12 cellular contexts compared by ENCODE assay signal in genomic region chr4:25702848-25703247, GRCh38. TPM values are rescaled to one million over a fixed set of nuclear protein-coding genes. Genes with fewer than 3 reads are reported as not detected.
DNase-seq lines count a peak whose midpoint lies in the region; ATAC-seq, FAIRE-seq and TF ChIP-seq lines count a peak whose summit lies in the region.
"Had no signal": no experiment of that assay in that cellular context is flagged by ENCODE, and none has a peak within 500 bp of the region (broad histone marks: within the 10 kb centered on the region; RNA-seq: fewer than 3 reads in every experiment).

No MANE protein-coding gene starts in this region.

- no peak overlapping the region for H3K4me3 ChIP-seq in H1 (ENCODE audit: extremely low read depth in 1 of 4, insufficient read depth in 2 of 4, low read depth in 3 of 4, low read length in 4 of 4)

- no peak for TF ChIP-seq POLR2A in H1 (IDR thresholded peaks at IDR 0.05; ENCODE audit: control extremely low read depth in 1 of 2, low read depth in 2 of 2, low read length in 2 of 2)

- no peaks in the 10 kb centered on the region for H3K9me3 ChIP-seq in H1 (ENCODE audit: insufficient read depth in 2 of 2, low read depth in 1 of 2, low read length in 1 of 2)

- H3K23me2 ChIP-seq in H1 (ENCODE audit: low read depth, low read length), result no peaks in the 10 kb centered on the region

- H2BK15ac ChIP-seq in H1 (ENCODE audit: low read length), result no peak overlapping the region

- POLR2A ChIA-PET in H1 (lab: Charles Lee; ENCODE audit: partially characterized antibody), result no interaction called here

- H3K56ac ChIP-seq in H1 (replicated peaks; ENCODE audit: insufficient read length, low read depth, low read length), result no peak overlapping the region

- no peaks in the 10 kb centered on the region for H3K79me1 ChIP-seq in H1 (ENCODE audit: low read depth, low read length)

- no peak overlapping the region for H2BK120ac ChIP-seq in H1 (replicated peaks; ENCODE audit: low read depth, low read length)

- no peaks in the 10 kb centered on the region for H3K4me1 Mint-ChIP-seq in stimulated activated naive B cell treated with anti-CD40 and anti-IgM and Interleukin-4, amounts not matched to agents 10 μg/mL and 1 μg/mL and 100 μg/mL, for 72 hours
- H3K4me1 Mint-ChIP-seq: activated B cell treated with CpG ODN at 0.5 μM for 24 hours; activated naive CD4-positive, alpha-beta T cell treated with anti-CD3 and anti-CD28 coated beads, Interleukin-2, amount 50 U/mL, for 24 hours had no signal

- no peak overlapping the region for H3K27ac Mint-ChIP-seq in stimulated activated naive B cell treated with anti-CD40 and anti-IgM and Interleukin-4, amounts not matched to agents 10 μg/mL and 1 μg/mL and 100 μg/mL, for 72 hours
- H3K27ac Mint-ChIP-seq: activated B cell treated with CpG ODN at 0.5 μM for 24 hours; activated naive CD4-positive, alpha-beta T cell treated with anti-CD3 and anti-CD28 coated beads, Interleukin-2, amount 50 U/mL, for 24 hours had no signal

- H3K23ac ChIP-seq in H1 (ENCODE audit: insufficient read length), result no peak overlapping the region

- no peak overlapping the region for H3K4ac ChIP-seq in H1 (replicated peaks; ENCODE audit: insufficient read length, low read depth, low read length)

- TF ChIP-seq CTCF in H1 (IDR thresholded peaks at IDR 0.05; ENCODE audit: control extremely low read depth in 1 of 3, insufficient read depth in 1 of 3, low read depth in 1 of 3, low read length in 3 of 3), result peak in 1 of 3 experiments; percentile 24; a peak in 1 of 4 replicates

- peaks cover 1 to 4% of the 10 kb centered on the region in 2 donors for H3K36me3 Mint-ChIP-seq in stimulated activated naive B cell treated with anti-CD40 and anti-IgM and Interleukin-4, amounts not matched to agents 10 μg/mL and 1 μg/mL and 100 μg/mL, for 72 hours
- H3K36me3 Mint-ChIP-seq: activated naive CD4-positive, alpha-beta T cell treated with anti-CD3 and anti-CD28 coated beads, Interleukin-2, amount 50 U/mL, for 24 hours had no signal

- H3K9me3 Mint-ChIP-seq in stimulated activated naive B cell treated with anti-CD40 and anti-IgM and Interleukin-4, amounts not matched to agents 10 μg/mL and 1 μg/mL and 100 μg/mL, for 72 hours, result no peaks in the 10 kb centered on the region
- H3K9me3 Mint-ChIP-seq: activated B cell treated with CpG ODN at 0.5 μM for 24 hours; activated naive CD4-positive, alpha-beta T cell treated with anti-CD3 and anti-CD28 coated beads, Interleukin-2, amount 50 U/mL, for 24 hours had no signal

- H2AFZ ChIP-seq in H1 (ENCODE audit: low read length), result no peak overlapping the region

- no peak overlapping the region for H3K9ac ChIP-seq in H1 (replicated peaks in 1 of 4; ENCODE audit: extremely low read depth in 1 of 4, low read depth in 3 of 4, low read length in 3 of 4)

- H3K27me3 Mint-ChIP-seq in stimulated activated naive B cell treated with anti-CD40 and anti-IgM and Interleukin-4, amounts not matched to agents 10 μg/mL and 1 μg/mL and 100 μg/mL, for 72 hours, result peaks cover 2% of the 10 kb centered on the region in 2 donors
- H3K27me3 Mint-ChIP-seq: activated B cell treated with CpG ODN at 0.5 μM for 24 hours; activated naive CD4-positive, alpha-beta T cell treated with anti-CD3 and anti-CD28 coated beads, Interleukin-2, amount 50 U/mL, for 24 hours had no signal

- H2AK5ac ChIP-seq in H1 (ENCODE audit: low read depth, low read length), result no peak overlapping the region

- FAIRE-seq in H1 (lab: Jason Lieb, UNC), result no peak

- H4K8ac ChIP-seq in H1 (ENCODE audit: extremely low read depth, insufficient read depth, low read length), result no peak overlapping the region

- no peaks in the 10 kb centered on the region for H3K79me2 ChIP-seq in H1 (ENCODE audit: control insufficient read depth in 1 of 2, insufficient read depth in 2 of 2, low read length in 2 of 2)

- DNase-seq in G401 (ENCODE audit: low spot score), result peak; percentile 94
- peak; percentile 6 for DNase-seq in NCI-H2107 (lab: John Stamatoyannopoulos, UW)
- no peak for DNase-seq in H1 (ENCODE audit: low read depth in 1 of 2, low spot score in 2 of 2)
- peak; percentile 76 for DNase-seq in myocyte (ENCODE audit: low read depth)
- no peak for DNase-seq in stimulated activated naive CD4-positive, alpha-beta T cell (lab: John Stamatoyannopoulos, UW)
- no peak for DNase-seq in stimulated activated naive B cell treated with anti-CD40 and anti-IgM and Interleukin-4, amounts not matched to agents 10 μg/mL and 1 μg/mL and 100 μg/mL, for 72 hours
- DNase-seq in activated effector memory CD4-positive, alpha-beta T cell treated with anti-CD3 and anti-CD28 coated beads, Interleukin-2, amount 50 U/mL, for 16 hours, result no peak
- DNase-seq: activated B cell treated with CpG ODN at 0.5 μM for 24 hours had no signal

- H3K4me2 ChIP-seq in H1 (ENCODE audit: insufficient read depth in 1 of 2, low read depth in 2 of 2, low read length in 2 of 2), result no peak overlapping the region

- WGBS in H1 (ENCODE audit: extremely low coverage in 1 of 2, insufficient coverage in 1 of 2, insufficient read length in 1 of 2, insufficient replicate concordance in 2 of 2, low coverage in 1 of 2, low lambda C conversion rate in 2 of 2, missing lambda C conversion rate in 1 of 2), 2 experiments, result 83% methylated on average over 5 of the region's 5 CpGs; no CpG with 5 or more reads in 1 of the 2 experiments

- no peak overlapping the region for H2BK12ac ChIP-seq in H1 (ENCODE audit: low read depth, low read length)

- H3K4me3 Mint-ChIP-seq in stimulated activated naive B cell treated with anti-CD40 and anti-IgM and Interleukin-4, amounts not matched to agents 10 μg/mL and 1 μg/mL and 100 μg/mL, for 72 hours, result no peak overlapping the region
- H3K4me3 Mint-ChIP-seq: activated B cell treated with CpG ODN at 0.5 μM for 24 hours; activated naive CD4-positive, alpha-beta T cell treated with anti-CD3 and anti-CD28 coated beads, Interleukin-2, amount 50 U/mL, for 24 hours had no signal

- H3K18ac ChIP-seq in H1 (ENCODE audit: extremely low read depth, low read length), result no peak overlapping the region

- no peaks in the 10 kb centered on the region for H3K4me1 ChIP-seq in H1 (replicated peaks in 1 of 4; ENCODE audit: control insufficient read depth in 3 of 4, insufficient read depth in 4 of 4, low read length in 3 of 4)
- H3K4me1 ChIP-seq: foreskin keratinocyte had no signal

- H3K36me3 ChIP-seq in H1 (ENCODE audit: control insufficient read depth in 2 of 4, insufficient read depth in 4 of 4, low read length in 3 of 4), result no peaks in the 10 kb centered on the region

- CTCF ChIA-PET in H1 (lab: Charles Lee; ENCODE audit: partially characterized antibody), result interaction anchor here (1.2 to 4.2 kb wide), 4 partner anchors 65 to 262 kb away, joined by 3 to 19 read pairs (median 5); no protein-coding TSS in a partner anchor

- no peak overlapping the region for H4K5ac ChIP-seq in H1 (ENCODE audit: insufficient read length, low read depth, low read length)

- H3K27me3 ChIP-seq in H1 (replicated peaks in 1 of 4; ENCODE audit: control insufficient read depth in 3 of 4, extremely low read depth in 1 of 4, insufficient read depth in 3 of 4, low read length in 3 of 4), result no peaks in the 10 kb centered on the region
- H3K27me3 ChIP-seq: foreskin keratinocyte had no signal

- H4K20me1 ChIP-seq in H1 (replicated peaks in 1 of 2; ENCODE audit: control insufficient read depth in 1 of 2, insufficient read depth in 2 of 2, low read length in 2 of 2), result no peaks in the 10 kb centered on the region

- TF ChIP-seq EP300 in H1 (IDR thresholded peaks at IDR 0.05; ENCODE audit: borderline replicate concordance in 1 of 2, low read depth in 2 of 2, low read length in 2 of 2), result no peak

- no peak overlapping the region for H3K14ac ChIP-seq in H1 (ENCODE audit: insufficient read length)

- no peak overlapping the region for H2BK5ac ChIP-seq in H1 (ENCODE audit: low read depth, low read length)

- H2BK20ac ChIP-seq in H1 (ENCODE audit: low read length), result 0 out of 2 replicates have a peak overlapping the region, but pooled peaks have one; percentile 48

- ATAC-seq in stimulated activated naive B cell treated with anti-CD40 and anti-IgM and Interleukin-4, amounts not matched to agents 10 μg/mL and 1 μg/mL and 100 μg/mL, for 72 hours (replicated peaks), result no peak
- ATAC-seq in esophagus mucosa, result no peak
- ATAC-seq: foreskin keratinocyte had no signal

- in situ Hi-C loops in G401 (cut with HindIII; ENCODE audit: low sequenced_read_pairs), result no loop called here

- no peak overlapping the region for H4K91ac ChIP-seq in H1 (replicated peaks; ENCODE audit: insufficient read length, low read length)

- no peak overlapping the region for H3K27ac ChIP-seq in H1 (ENCODE audit: low read depth, low read length)
- H3K27ac ChIP-seq: foreskin keratinocyte had no signal

- TF ChIP-seq RAD21 in H1 (IDR thresholded peaks at IDR 0.05 in 1 of 2, conservative IDR thresholded peaks at IDR 0.05 in 1 of 2; ENCODE audit: low read depth in 2 of 2, low read length in 2 of 2), result peak; percentile 23 to 27; a peak in 3 of 4 replicates

TF ChIP-seq in H1, 55 proteins besides CTCF, POLR2A, EP300 and RAD21 (continues in another document):
- TF ChIP-seq NRF1 (IDR thresholded peaks at IDR 0.05; ENCODE audit: low read depth, low read length), result no peak
- no peak for TF ChIP-seq HDAC2 (IDR thresholded peaks at IDR 0.05; ENCODE audit: borderline replicate concordance in 1 of 2, low read depth in 2 of 2, low read length in 2 of 2)
- TF ChIP-seq SP1 (IDR thresholded peaks at IDR 0.05; ENCODE audit: low read depth, low read length), result no peak
- no peak for TF ChIP-seq NANOG (IDR thresholded peaks at IDR 0.05; ENCODE audit: insufficient read depth, low read depth, low read length, poor library complexity, severe bottlenecking)
- TF ChIP-seq EZH2 (IDR thresholded peaks at IDR 0.05; ENCODE audit: low read depth, low read length, severe bottlenecking), result no peak
- TF ChIP-seq SP4 (IDR thresholded peaks at IDR 0.05; ENCODE audit: low read length), result no peak
- TF ChIP-seq JUND (IDR thresholded peaks at IDR 0.05; ENCODE audit: low read length), result no peak
- TF ChIP-seq, protein P1, sequence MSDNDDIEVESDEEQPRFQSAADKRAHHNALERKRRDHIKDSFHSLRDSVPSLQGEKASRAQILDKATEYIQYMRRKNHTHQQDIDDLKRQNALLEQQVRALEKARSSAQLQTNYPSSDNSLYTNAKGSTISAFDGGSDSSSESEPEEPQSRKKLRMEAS (IDR thresholded peaks at IDR 0.05), result no peak

RNA-seq across cellular contexts. Expression of gene SLC34A2, which starts 47.2 kb away (rescaled TPM):
- 0.18 and 2.0 TPM in 2 replicates for total RNA-seq in G401 (2014; rRNA removed; shearing (Covaris generic))
- 2.9 and 3.4 TPM in 2 replicates for total RNA-seq in H1 (2021; fragmentation: NEBNext Ultra II Directional; extraction: Animal tissue kit (Norgen Biotek cat#: 25700))
- polyA plus RNA-seq in H1 (2011; rRNA removed), result 2.2 and 3.2 TPM in 2 replicates
- polyA plus RNA-seq in H1 (2011; cell fraction: cytosol; rRNA removed), result 1.7 TPM
- 3.3 TPM for polyA plus RNA-seq in H1 (2011; cell fraction: nucleus; rRNA removed)
- 1.4 to 2.3 TPM (median 2.0 TPM) in 4 replicates for polyA plus RNA-seq in H1 (2012, experiment 1 of 2)
- polyA plus RNA-seq in H1 (2012, experiment 2 of 2), result 2.0 TPM
- 3.2 TPM for polyA plus RNA-seq in H1 (2013, experiment 1 of 2)
- polyA plus RNA-seq in H1 (2013, experiment 2 of 2), result 3.1 TPM
- polyA minus RNA-seq in H1 (2011; rRNA and poly(A)+ RNA removed), result 5.9 and 7.1 TPM in 2 replicates
- 1.7 TPM for polyA minus RNA-seq in H1 (2011; cell fraction: cytosol; rRNA and poly(A)+ RNA removed)
- polyA minus RNA-seq in H1 (2011; cell fraction: nucleus; rRNA and poly(A)+ RNA removed), result 2.2 TPM
- not detected in 2 replicates for total RNA-seq in myocyte
- polyA plus RNA-seq in myocyte (2012), result not detected
- total RNA-seq in esophagus mucosa, result 4.9 TPM
- total RNA-seq: activated B cell treated with CpG ODN at 0.5 μM for 24 hours, foreskin keratinocyte, subcutaneous adipose tissue had no signal
- polyA plus RNA-seq: foreskin keratinocyte had no signal

Comparison
In these comparisons a context has a peak if more than half of its experiments do, and no peak if none do; other contexts are left out.
1. DNase-seq: peak in G401 (single experiment), NCI-H2107 (single experiment) and myocyte (single experiment); none in H1 (0 of 2), stimulated activated naive CD4-positive, alpha-beta T cell (0 of 6), stimulated activated naive B cell treated with anti-CD40 and anti-IgM and Interleukin-4, amounts not matched to agents 10 μg/mL and 1 μg/mL and 100 μg/mL, for 72 hours (single experiment) and activated effector memory CD4-positive, alpha-beta T cell treated with anti-CD3 and anti-CD28 coated beads, Interleukin-2, amount 50 U/mL, for 16 hours (single experiment).